Comparison of ENCODE assay signal across 16 cellular contexts in genomic region chr12:64688715-64689114, GRCh38.
DNase-seq lines count a peak whose midpoint lies in the region; ATAC-seq and TF ChIP-seq lines count a peak whose summit lies in the region.
"Had no signal": no experiment of that assay in that cellular context is flagged by ENCODE, and none has a peak within 500 bp of the region (broad histone marks: within the 10 kb centered on the region; RNA-seq: fewer than 3 reads in every experiment).

No MANE protein-coding gene starts in this region.

- ATAC-seq in CD4-positive, alpha-beta T cell (ENCODE audit: poor library complexity) = no peak
- ATAC-seq in activated naive CD8-positive, alpha-beta T cell treated with anti-CD3 and anti-CD28 coated beads, Interleukin-2, amount 50 U/mL, for 24 hours = no peak
- no peak for ATAC-seq in GM18909 (IDR thresholded peaks at IDR 0.05; ENCODE audit: poor library complexity, unreplicated experiment)
- ATAC-seq: activated T-cell treated with anti-CD3 and anti-CD28 coated beads, Interleukin-2, amount 50 U/mL, for 4 hours; WTC11 had no signal

- H3K4me3 ChIP-seq in AG04450 (ENCODE audit: low read depth, low read length) = no peak overlapping the region
- H3K4me3 ChIP-seq: dorsolateral prefrontal cortex, Peyer's patch, testis had no signal

- peaks cover 82% of the 10 kb centered on the region for H3K36me3 Mint-ChIP-seq in CD4-positive, alpha-beta T cell (ENCODE audit: low read depth)
- peaks cover 51% of the 10 kb centered on the region for H3K36me3 Mint-ChIP-seq in activated naive CD8-positive, alpha-beta T cell treated with anti-CD3 and anti-CD28 coated beads, Interleukin-2, amount 50 U/mL, for 24 hours (ENCODE audit: low read depth)
- H3K36me3 Mint-ChIP-seq in nephron (ENCODE audit: low read depth) = peaks cover 22% of the 10 kb centered on the region
- H3K36me3 Mint-ChIP-seq in progenitor cell of endocrine pancreas (ENCODE audit: insufficient read depth) = peaks cover 10% of the 10 kb centered on the region

- POLR2A ChIA-PET in AG04450 (lab: Yijun Ruan, JAX) = no interaction called here
- POLR2A ChIA-PET in CD4-positive, alpha-beta T cell (lab: Charles Lee) = interaction anchor here (0.8 to 26.2 kb wide), 9 partner anchors 9 to 79 kb away, joined by 3 to 808 read pairs (median 6); partner anchors contain the start of gene RASSF3

- H3K9me3 ChIP-seq in AG04450 (ENCODE audit: control insufficient read depth, insufficient read depth, low read length) = no peaks in the 10 kb centered on the region
- no peaks in the 10 kb centered on the region for H3K9me3 ChIP-seq in CD4-positive, alpha-beta T cell (ENCODE audit: control insufficient read depth, low read length)
- H3K9me3 ChIP-seq: Peyer's patch, testis had no signal

- peak overlapping the region; percentile 98 for H3K27ac Mint-ChIP-seq in CD4-positive, alpha-beta T cell
- peak overlapping the region; percentile 75 for H3K27ac Mint-ChIP-seq in activated naive CD8-positive, alpha-beta T cell treated with anti-CD3 and anti-CD28 coated beads, Interleukin-2, amount 50 U/mL, for 24 hours
- peak overlapping the region; percentile 31 to 81 (median 44) for H3K27ac Mint-ChIP-seq in nephron
- H3K27ac Mint-ChIP-seq in progenitor cell of endocrine pancreas = no peak overlapping the region

- CTCF ChIA-PET in AG04450 (lab: Charles Lee) = interaction anchor here (3.0 to 12.4 kb wide), 2 partner anchors 9 to 138 kb away, joined by 17 to 230 read pairs; no protein-coding TSS in a partner anchor
- CTCF ChIA-PET in CD4-positive, alpha-beta T cell (lab: Charles Lee) = interaction anchor here (1.3 to 2.7 kb wide), 4 partner anchors 9 to 139 kb away, joined by 4 to 12 read pairs (median 8); no protein-coding TSS in a partner anchor

- no peak for DNase-seq in AG04450 (ENCODE audit: low read depth, low spot score)
- no peak for DNase-seq in CD4-positive, alpha-beta T cell
- no peak for DNase-seq in activated naive CD8-positive, alpha-beta T cell treated with anti-CD3 and anti-CD28 coated beads, Interleukin-2, amount 50 U/mL, for 24 hours
- DNase-seq in HUDEP-2 (lab: John Stamatoyannopoulos, UW; ENCODE audit: unreplicated experiment in 76 of 76) = no peak
- no peak for DNase-seq in progenitor cell of endocrine pancreas (ENCODE audit: low spot score, unreplicated experiment)
- no peak for DNase-seq in stimulated activated CD4-positive, alpha-beta T cell treated with anti-CD3 and anti-CD28 coated beads, Interleukin-4, amount 100 ng/mL, for 24 hours
- DNase-seq: activated T-cell treated with anti-CD3 and anti-CD28 coated beads, Interleukin-2, amount 50 U/mL, for 4 hours; DMS53; dorsolateral prefrontal cortex; hypothalamus; left colon; Peyer's patch; testis had no signal

- intact Hi-C loops in CD4-positive, alpha-beta T cell (cut with DNase I, micrococcal nuclease) = no loop called here

- peak overlapping the region; percentile 36 for H3K4me3 Mint-ChIP-seq in CD4-positive, alpha-beta T cell
- H3K4me3 Mint-ChIP-seq in activated naive CD8-positive, alpha-beta T cell treated with anti-CD3 and anti-CD28 coated beads, Interleukin-2, amount 50 U/mL, for 24 hours = no peak overlapping the region
- H3K4me3 Mint-ChIP-seq in nephron (peak overlapping the region in 1 of 3 experiments; percentile 5), progenitor cell of endocrine pancreas (ENCODE audit: low read depth) (no peak overlapping the region)
- H3K4me3 Mint-ChIP-seq: WTC11 had no signal

- no peaks in the 10 kb centered on the region for H3K27me3 Mint-ChIP-seq in CD4-positive, alpha-beta T cell
- no peaks in the 10 kb centered on the region for H3K27me3 Mint-ChIP-seq in activated naive CD8-positive, alpha-beta T cell treated with anti-CD3 and anti-CD28 coated beads, Interleukin-2, amount 50 U/mL, for 24 hours
- H3K27me3 Mint-ChIP-seq in nephron (ENCODE audit: low read depth) (no peaks in the 10 kb centered on the region), progenitor cell of endocrine pancreas (no peaks in the 10 kb centered on the region)

- H3K9me3 Mint-ChIP-seq in CD4-positive, alpha-beta T cell = no peaks in the 10 kb centered on the region
- H3K9me3 Mint-ChIP-seq in activated naive CD8-positive, alpha-beta T cell treated with anti-CD3 and anti-CD28 coated beads, Interleukin-2, amount 50 U/mL, for 24 hours = peaks cover 2% of the 10 kb centered on the region
- no peaks in the 10 kb centered on the region for H3K9me3 Mint-ChIP-seq in nephron
- H3K9me3 Mint-ChIP-seq in progenitor cell of endocrine pancreas (ENCODE audit: low read depth) = no peaks in the 10 kb centered on the region
- H3K9me3 Mint-ChIP-seq: activated T-cell treated with anti-CD3 and anti-CD28 coated beads, Interleukin-2, amount 50 U/mL, for 4 hours; WTC11 had no signal

- H3K27ac ChIP-seq in AG04450 (ENCODE audit: low read depth, low read length) = peak overlapping the region; percentile 31
- peak overlapping the region; percentile 58 for H3K27ac ChIP-seq in CD4-positive, alpha-beta T cell (ENCODE audit: low read depth, low read length)
- H3K27ac ChIP-seq: dorsolateral prefrontal cortex, testis had no signal

- H3K4me1 Mint-ChIP-seq in CD4-positive, alpha-beta T cell (ENCODE audit: low read depth) = peaks cover 69% of the 10 kb centered on the region
- peaks cover 70% of the 10 kb centered on the region for H3K4me1 Mint-ChIP-seq in activated naive CD8-positive, alpha-beta T cell treated with anti-CD3 and anti-CD28 coated beads, Interleukin-2, amount 50 U/mL, for 24 hours
- peaks cover 48% of the 10 kb centered on the region for H3K4me1 Mint-ChIP-seq in nephron
- peaks cover 12% of the 10 kb centered on the region for H3K4me1 Mint-ChIP-seq in progenitor cell of endocrine pancreas (ENCODE audit: low read depth)

- TF ChIP-seq CTCF in AG04450 (IDR thresholded peaks at IDR 0.05; ENCODE audit: low read depth, low read length) (no peak), nephron (IDR thresholded peaks at IDR 0.05; ENCODE audit: unreplicated experiment in 3 of 3) (no peak), progenitor cell of endocrine pancreas (IDR thresholded peaks at IDR 0.05; ENCODE audit: unreplicated experiment) (no peak)
- TF ChIP-seq CTCF in CD4-positive, alpha-beta T cell (IDR thresholded peaks at IDR 0.05) = no peak

- no peaks in the 10 kb centered on the region for H3K27me3 ChIP-seq in AG04450 (ENCODE audit: control insufficient read depth, insufficient read depth, low read length)
- H3K27me3 ChIP-seq in CD4-positive, alpha-beta T cell (ENCODE audit: control insufficient read depth, insufficient read depth, low read length) = no peaks in the 10 kb centered on the region
- H3K27me3 ChIP-seq: dorsolateral prefrontal cortex, Peyer's patch, testis had no signal
